17 cellular contexts compared by ENCODE assay signal in the genomic region with DNA sequence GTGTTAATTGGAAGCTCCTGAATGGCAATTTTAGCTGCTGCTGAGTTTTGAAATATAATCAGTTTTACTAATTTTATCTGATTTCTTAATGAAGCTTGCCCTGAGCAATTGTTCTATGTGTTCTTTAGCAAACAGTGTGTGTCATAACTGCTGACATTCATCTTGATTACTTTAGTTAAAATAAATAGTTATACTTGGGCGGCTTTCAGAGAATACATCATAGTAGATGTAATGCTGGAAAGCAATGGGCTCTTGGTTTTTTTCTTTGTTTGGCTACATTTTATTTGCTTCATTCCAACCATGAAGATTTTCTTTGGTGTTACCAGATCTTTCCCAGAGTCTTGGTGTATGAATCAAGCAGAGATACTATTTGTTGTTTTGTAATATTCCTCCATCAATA.
DNase-seq lines count a peak whose midpoint lies in the region; ATAC-seq and TF ChIP-seq lines count a peak whose summit lies in the region.
"Had no signal": no experiment of that assay in that cellular context is flagged by ENCODE, and none has a peak within 500 bp of the region (broad histone marks: within the 10 kb centered on the region; RNA-seq: fewer than 3 reads in every experiment).

No MANE protein-coding gene starts in this region.

- no peaks in the 10 kb centered on the region for H3K9me3 ChIP-seq in fibroblast of lung (ENCODE audit: control insufficient read depth, insufficient read depth, low read depth, low read length)
- H3K9me3 ChIP-seq: A549; BLaER1 treated with 17β-estradiol and CSF1 and Interleukin-3, amounts not matched to agents 10 nM and 100 nM had no signal

- no peak overlapping the region for H3K9ac ChIP-seq in fibroblast of lung (ENCODE audit: insufficient read depth, low read length)
- H3K9ac ChIP-seq: BLaER1 treated with 17β-estradiol and CSF1 and Interleukin-3, amounts not matched to agents 10 nM and 100 nM had no signal

- H3K4me3 ChIP-seq in fibroblast of lung (replicated peaks in 1 of 4; ENCODE audit: control extremely low read depth in 1 of 4, insufficient read depth in 1 of 4, low read depth in 3 of 4, low read length in 4 of 4): no peak overlapping the region
- H3K4me3 ChIP-seq in H7 (ENCODE audit: insufficient read depth, low read depth, low read length): no peak overlapping the region
- H3K4me3 ChIP-seq: A549; BLaER1 treated with 17β-estradiol and CSF1 and Interleukin-3, amounts not matched to agents 10 nM and 100 nM had no signal

- DNase-seq in Caki2 (ENCODE audit: low read depth): peak; percentile 6
- DNase-seq in M059J (ENCODE audit: low read depth): peak; percentile 56
- peak; percentile 29 for DNase-seq in amniotic stem cell (lab: John Stamatoyannopoulos, UW)
- DNase-seq in fibroblast of lung (ENCODE audit: low read depth in 2 of 2): peak; percentile 48 to 81
- DNase-seq in head of caudate nucleus: no peak
- no peak for DNase-seq in H7
- DNase-seq: DMS 273 treated with DMSO at 0.1 percent for 48 hours; EL; H9; Kasumi-1; NCI-H2171; NCI-H446; NK-92 treated with Interleukin-12 subunit alpha and Interleukin-12 subunit beta, amount 100 ng/mL, for 24 hours had no signal

- intact Hi-C loops in head of caudate nucleus (cut with DNase I): no loop called here

- H3K27me3 ChIP-seq in fibroblast of lung (ENCODE audit: control insufficient read depth, insufficient read depth, low read length): no peaks in the 10 kb centered on the region
- no peaks in the 10 kb centered on the region for H3K27me3 ChIP-seq in H7 (ENCODE audit: control insufficient read depth, insufficient read depth, low read length)
- H3K27me3 ChIP-seq: BLaER1 treated with 17β-estradiol and CSF1 and Interleukin-3, amounts not matched to agents 10 nM and 100 nM had no signal

- no peak for ATAC-seq in HG02759 (IDR thresholded peaks at IDR 0.05; ENCODE audit: unreplicated experiment)
- ATAC-seq in GM19463 (IDR thresholded peaks at IDR 0.05; ENCODE audit: unreplicated experiment): no peak
- ATAC-seq: A549 had no signal

- H3K27ac ChIP-seq in fibroblast of lung (ENCODE audit: insufficient read depth, low read length): no peak overlapping the region
- H3K27ac ChIP-seq: A549; BLaER1 treated with 17β-estradiol and CSF1 and Interleukin-3, amounts not matched to agents 10 nM and 100 nM had no signal

- no peaks in the 10 kb centered on the region for H3K36me3 ChIP-seq in fibroblast of lung (ENCODE audit: control insufficient read depth, insufficient read depth, low read length)
- H3K36me3 ChIP-seq in H7 (replicated peaks; ENCODE audit: control insufficient read depth, insufficient read depth, low read length): no peaks in the 10 kb centered on the region
- H3K36me3 ChIP-seq: BLaER1 treated with 17β-estradiol and CSF1 and Interleukin-3, amounts not matched to agents 10 nM and 100 nM had no signal

- H3K4me1 ChIP-seq in fibroblast of lung (ENCODE audit: control insufficient read depth, extremely low read depth, insufficient read depth, low read length): peaks cover 8% of the 10 kb centered on the region
- H3K4me1 ChIP-seq: BLaER1 treated with 17β-estradiol and CSF1 and Interleukin-3, amounts not matched to agents 10 nM and 100 nM had no signal

- no peak overlapping the region for H2AFZ ChIP-seq in fibroblast of lung (ENCODE audit: low read length)

- in situ Hi-C loops in Caki2 (cut with HindIII; ENCODE audit: low pct_unique_long_range_greater_than_20kb, low sequenced_read_pairs): no loop called here

- no peak overlapping the region for H3K4me2 ChIP-seq in fibroblast of lung (ENCODE audit: extremely low read depth, insufficient read depth, low read length)
- H3K4me2 ChIP-seq: A549; BLaER1 treated with 17β-estradiol and CSF1 and Interleukin-3, amounts not matched to agents 10 nM and 100 nM had no signal

- H3K79me2 ChIP-seq in fibroblast of lung (ENCODE audit: control insufficient read depth, insufficient read depth, low read length): no peaks in the 10 kb centered on the region

- no peak for TF ChIP-seq CTCF in fibroblast of lung (conservative IDR thresholded peaks at IDR 0.05 in 1 of 2, IDR thresholded peaks at IDR 0.05 in 1 of 2; ENCODE audit: low read depth in 1 of 2, low read length in 2 of 2)

- no peaks in the 10 kb centered on the region for H4K20me1 ChIP-seq in fibroblast of lung (ENCODE audit: control insufficient read depth, extremely low read depth, insufficient read depth, low read length)
- H4K20me1 ChIP-seq: BLaER1 treated with 17β-estradiol and CSF1 and Interleukin-3, amounts not matched to agents 10 nM and 100 nM had no signal

Comparison
In these comparisons a context has a peak if more than half of its experiments do, and no peak if none do; other contexts are left out.
1. DNase-seq: peak in Caki2 (single experiment), M059J (single experiment), amniotic stem cell (single experiment) and fibroblast of lung (2 of 2); none in head of caudate nucleus (0 of 42) and H7 (single experiment).